In the genomic region with DNA sequence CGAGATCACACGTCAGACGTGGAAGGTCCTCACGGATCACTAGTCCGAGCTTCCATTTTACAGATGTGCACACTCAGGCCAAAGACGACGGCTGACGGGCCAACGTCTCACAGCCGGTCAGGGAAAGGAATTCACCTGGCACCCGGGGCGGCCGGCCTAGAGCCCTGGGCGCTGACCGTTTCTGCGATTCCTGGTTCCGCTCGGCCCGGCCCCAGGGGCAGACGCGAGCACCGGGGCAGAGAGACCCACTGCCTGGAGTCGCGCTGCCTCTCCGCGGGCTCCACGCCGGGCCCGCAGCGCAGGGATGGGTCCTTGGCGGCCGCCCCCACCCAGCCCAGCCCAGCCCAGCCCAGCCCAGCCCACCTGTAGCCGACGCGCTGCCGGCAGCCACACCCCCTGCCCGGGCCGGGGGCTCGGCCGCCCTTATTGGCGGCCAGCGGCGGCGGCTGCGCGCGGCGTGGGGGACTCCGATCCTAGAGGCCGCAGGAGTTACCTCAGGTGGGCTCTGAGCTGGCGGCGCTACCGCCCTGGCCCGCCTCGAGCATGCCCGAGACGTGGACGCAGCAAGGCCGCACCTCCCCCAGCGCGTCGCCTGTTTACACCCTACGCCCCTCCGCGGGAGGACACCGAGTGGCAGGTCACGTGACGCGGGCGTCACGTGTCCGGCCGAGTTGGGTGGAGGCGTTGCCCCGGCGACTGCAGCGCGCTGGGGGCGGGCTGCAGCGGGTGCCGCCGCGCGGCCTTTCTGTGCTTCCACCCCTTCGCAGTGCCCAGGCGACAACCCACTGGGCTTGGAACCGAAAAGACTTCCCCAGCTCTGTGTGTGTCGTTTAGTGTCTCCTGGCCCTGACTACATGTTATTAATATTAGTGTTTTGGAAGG, we compare ENCODE assay signal across 1 cellular context.
TF ChIP-seq lines count a peak whose summit lies in the region.

No MANE protein-coding gene starts in this region.

TF ChIP-seq in K562, 482 proteins besides CTCF, POLR2A, EP300 and RAD21 (continued from another document and continues in another):
- TF ChIP-seq, protein P1, sequence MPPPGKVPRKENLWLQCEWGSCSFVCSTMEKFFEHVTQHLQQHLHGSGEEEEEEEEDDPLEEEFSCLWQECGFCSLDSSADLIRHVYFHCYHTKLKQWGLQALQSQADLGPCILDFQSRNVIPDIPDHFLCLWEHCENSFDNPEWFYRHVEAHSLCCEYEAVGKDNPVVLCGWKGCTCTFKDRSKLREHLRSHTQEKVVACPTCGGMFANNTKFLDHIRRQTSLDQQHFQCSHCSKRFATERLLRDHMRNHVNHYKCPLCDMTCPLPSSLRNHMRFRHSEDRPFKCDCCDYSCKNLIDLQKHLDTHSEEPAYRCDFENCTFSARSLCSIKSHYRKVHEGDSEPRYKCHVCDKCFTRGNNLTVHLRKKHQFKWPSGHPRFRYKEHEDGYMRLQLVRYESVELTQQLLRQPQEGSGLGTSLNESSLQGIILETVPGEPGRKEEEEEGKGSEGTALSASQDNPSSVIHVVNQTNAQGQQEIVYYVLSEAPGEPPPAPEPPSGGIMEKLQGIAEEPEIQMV (tag; conservative IDR thresholded peaks at IDR 0.05; ENCODE audit: low read depth) = no peak
- TF ChIP-seq BRD4 (IDR thresholded peaks at IDR 0.05) (no peak), ZBTB1 (CRISPR knock-in tag; IDR thresholded peaks at IDR 0.05; ENCODE audit: borderline replicate concordance, low read depth) (no peak; the same call in 1 of the 2 replicates), ZNF12 (CRISPR knock-in tag; IDR thresholded peaks at IDR 0.05) (no peak; the same call in 1 of the 2 replicates), ZNF77 (CRISPR knock-in tag; IDR thresholded peaks at IDR 0.05) (no peak), ZNF354B (CRISPR knock-in tag; IDR thresholded peaks at IDR 0.05) (no peak), NFXL1 (CRISPR knock-in tag; IDR thresholded peaks at IDR 0.05) (no peak), ZNF431 (CRISPR knock-in tag; IDR thresholded peaks at IDR 0.05) (0 out of 2 replicates have a peak, but pooled peaks have one; percentile 45), BCOR (IDR thresholded peaks at IDR 0.05) (peak; percentile 65), FOS (IDR thresholded peaks at IDR 0.05; ENCODE audit: extremely low read depth, insufficient read length) (peak; percentile 68), STAG1 (CRISPR knock-in tag; IDR thresholded peaks at IDR 0.05; ENCODE audit: borderline replicate concordance) (no peak), RBM25 (IDR thresholded peaks at IDR 0.05; ENCODE audit: low read depth, low read length, severe bottlenecking) (peak; percentile 61), DMBX1 (CRISPR knock-in tag; IDR thresholded peaks at IDR 0.05; ENCODE audit: borderline replicate concordance) (peak; percentile 69), ZEB2 (IDR thresholded peaks at IDR 0.05) (no peak), MCM2 (IDR thresholded peaks at IDR 0.05; ENCODE audit: low read depth) (no peak), KLF13 (tag; IDR thresholded peaks at IDR 0.05; ENCODE audit: borderline replicate concordance, low read depth) (peak; percentile 98), DIDO1 (tag; IDR thresholded peaks at IDR 0.05; ENCODE audit: low read depth) (peak; percentile 73; the same call in 1 of the 2 replicates), SPI1 (IDR thresholded peaks at IDR 0.05; ENCODE audit: borderline replicate concordance, low read depth, low read length) (peak; percentile 39; the same call in 1 of the 2 replicates), SNRNP70 (optimal IDR thresholded peaks at IDR 0.05; ENCODE audit: low read depth, low read length) (no peak), LARP7 (IDR thresholded peaks at IDR 0.05) (no peak), ARID1B (IDR thresholded peaks at IDR 0.05) (no peak), EGR1 (conservative IDR thresholded peaks at IDR 0.05) (peak; percentile 81), ETV6 (IDR thresholded peaks at IDR 0.05; ENCODE audit: borderline replicate concordance in 1 of 2, low read depth in 2 of 2, low read length in 1 of 2) (peak in 1 of 2 experiments; percentile 52; a peak in 1 of 4 replicates), ETV6 (CRISPR knock-in tag; IDR thresholded peaks at IDR 0.05; ENCODE audit: borderline replicate concordance) (no peak; the same call in 1 of the 2 replicates), MEIS2 (IDR thresholded peaks at IDR 0.05; ENCODE audit: partially characterized antibody) (peak; percentile 28), ZNF212 (CRISPR knock-in tag; IDR thresholded peaks at IDR 0.05) (no peak), ZNF175 (CRISPR knock-in tag; IDR thresholded peaks at IDR 0.05; ENCODE audit: low read depth) (no peak), ZNF23 (CRISPR knock-in tag; IDR thresholded peaks at IDR 0.05) (no peak), IRF2 (CRISPR knock-in tag; IDR thresholded peaks at IDR 0.05) (no peak), PHTF2 (CRISPR knock-in tag; IDR thresholded peaks at IDR 0.05) (no peak), DDX20 (tag; IDR thresholded peaks at IDR 0.05; ENCODE audit: low read depth) (no peak), ZNF445 (CRISPR knock-in tag; IDR thresholded peaks at IDR 0.05; ENCODE audit: low read depth) (no peak), TFAM (CRISPR knock-in tag; conservative IDR thresholded peaks at IDR 0.05) (no peak), ILF3 (IDR thresholded peaks at IDR 0.05; ENCODE audit: borderline replicate concordance) (peak; percentile 80; the same call in 1 of the 2 replicates), NR4A1 (CRISPR knock-in tag; IDR thresholded peaks at IDR 0.05) (peak; percentile 61; the same call in 1 of the 2 replicates), NR4A1 (tag; IDR thresholded peaks at IDR 0.05) (no peak), XRCC5 (IDR thresholded peaks at IDR 0.05; ENCODE audit: low read depth, low read length) (peak; percentile 77; the same call in 1 of the 2 replicates), LEF1 (IDR thresholded peaks at IDR 0.05) (no peak), SMC3 (conservative IDR thresholded peaks at IDR 0.05; ENCODE audit: insufficient read depth, low read depth, low read length) (no peak), HNRNPL (IDR thresholded peaks at IDR 0.05; ENCODE audit: low read depth, low read length) (no peak; the same call in 1 of the 2 replicates), NUFIP1 (IDR thresholded peaks at IDR 0.05; ENCODE audit: partially characterized antibody) (no peak), ZNF586 (CRISPR knock-in tag; conservative IDR thresholded peaks at IDR 0.05) (no peak), SIX5 (IDR thresholded peaks at IDR 0.05; ENCODE audit: borderline replicate concordance in 1 of 2, insufficient read depth in 1 of 2, low read depth in 1 of 2, low read length in 2 of 2) (peak in 1 of 2 experiments; percentile 24; a peak in 2 of 4 replicates), PHF8 (IDR thresholded peaks at IDR 0.05; ENCODE audit: borderline replicate concordance, low read length) (peak; percentile 87; the same call in 1 of the 2 replicates), ZNF764 (CRISPR knock-in tag; IDR thresholded peaks at IDR 0.05; ENCODE audit: low read depth) (no peak), CC2D1A (IDR thresholded peaks at IDR 0.05) (no peak)
- TF ChIP-seq, protein P2, sequence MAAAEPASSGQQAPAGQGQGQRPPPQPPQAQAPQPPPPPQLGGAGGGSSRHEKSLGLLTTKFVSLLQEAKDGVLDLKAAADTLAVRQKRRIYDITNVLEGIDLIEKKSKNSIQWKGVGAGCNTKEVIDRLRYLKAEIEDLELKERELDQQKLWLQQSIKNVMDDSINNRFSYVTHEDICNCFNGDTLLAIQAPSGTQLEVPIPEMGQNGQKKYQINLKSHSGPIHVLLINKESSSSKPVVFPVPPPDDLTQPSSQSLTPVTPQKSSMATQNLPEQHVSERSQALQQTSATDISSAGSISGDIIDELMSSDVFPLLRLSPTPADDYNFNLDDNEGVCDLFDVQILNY (CRISPR knock-in tag; IDR thresholded peaks at IDR 0.05) = no peak; the same call in 1 of the 2 replicates
- TF ChIP-seq, protein P3, sequence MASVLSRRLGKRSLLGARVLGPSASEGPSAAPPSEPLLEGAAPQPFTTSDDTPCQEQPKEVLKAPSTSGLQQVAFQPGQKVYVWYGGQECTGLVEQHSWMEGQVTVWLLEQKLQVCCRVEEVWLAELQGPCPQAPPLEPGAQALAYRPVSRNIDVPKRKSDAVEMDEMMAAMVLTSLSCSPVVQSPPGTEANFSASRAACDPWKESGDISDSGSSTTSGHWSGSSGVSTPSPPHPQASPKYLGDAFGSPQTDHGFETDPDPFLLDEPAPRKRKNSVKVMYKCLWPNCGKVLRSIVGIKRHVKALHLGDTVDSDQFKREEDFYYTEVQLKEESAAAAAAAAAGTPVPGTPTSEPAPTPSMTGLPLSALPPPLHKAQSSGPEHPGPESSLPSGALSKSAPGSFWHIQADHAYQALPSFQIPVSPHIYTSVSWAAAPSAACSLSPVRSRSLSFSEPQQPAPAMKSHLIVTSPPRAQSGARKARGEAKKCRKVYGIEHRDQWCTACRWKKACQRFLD (CRISPR knock-in tag; IDR thresholded peaks at IDR 0.05) = peak; percentile 58; the same call in 1 of the 2 replicates
- TF ChIP-seq, protein P4, sequence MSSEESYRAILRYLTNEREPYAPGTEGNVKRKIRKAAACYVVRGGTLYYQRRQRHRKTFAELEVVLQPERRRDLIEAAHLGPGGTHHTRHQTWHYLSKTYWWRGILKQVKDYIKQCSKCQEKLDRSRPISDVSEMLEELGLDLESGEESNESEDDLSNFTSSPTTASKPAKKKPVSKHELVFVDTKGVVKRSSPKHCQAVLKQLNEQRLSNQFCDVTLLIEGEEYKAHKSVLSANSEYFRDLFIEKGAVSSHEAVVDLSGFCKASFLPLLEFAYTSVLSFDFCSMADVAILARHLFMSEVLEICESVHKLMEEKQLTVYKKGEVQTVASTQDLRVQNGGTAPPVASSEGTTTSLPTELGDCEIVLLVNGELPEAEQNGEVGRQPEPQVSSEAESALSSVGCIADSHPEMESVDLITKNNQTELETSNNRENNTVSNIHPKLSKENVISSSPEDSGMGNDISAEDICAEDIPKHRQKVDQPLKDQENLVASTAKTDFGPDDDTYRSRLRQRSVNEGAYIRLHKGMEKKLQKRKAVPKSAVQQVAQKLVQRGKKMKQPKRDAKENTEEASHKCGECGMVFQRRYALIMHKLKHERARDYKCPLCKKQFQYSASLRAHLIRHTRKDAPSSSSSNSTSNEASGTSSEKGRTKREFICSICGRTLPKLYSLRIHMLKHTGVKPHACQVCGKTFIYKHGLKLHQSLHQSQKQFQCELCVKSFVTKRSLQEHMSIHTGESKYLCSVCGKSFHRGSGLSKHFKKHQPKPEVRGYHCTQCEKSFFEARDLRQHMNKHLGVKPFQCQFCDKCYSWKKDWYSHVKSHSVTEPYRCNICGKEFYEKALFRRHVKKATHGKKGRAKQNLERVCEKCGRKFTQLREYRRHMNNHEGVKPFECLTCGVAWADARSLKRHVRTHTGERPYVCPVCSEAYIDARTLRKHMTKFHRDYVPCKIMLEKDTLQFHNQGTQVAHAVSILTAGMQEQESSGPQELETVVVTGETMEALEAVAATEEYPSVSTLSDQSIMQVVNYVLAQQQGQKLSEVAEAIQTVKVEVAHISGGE (CRISPR knock-in tag; IDR thresholded peaks at IDR 0.05) = 0 out of 6 replicates have a peak, but pooled peaks of 1 of the 3 experiments have one; percentile 33
- TF ChIP-seq, protein P5, sequence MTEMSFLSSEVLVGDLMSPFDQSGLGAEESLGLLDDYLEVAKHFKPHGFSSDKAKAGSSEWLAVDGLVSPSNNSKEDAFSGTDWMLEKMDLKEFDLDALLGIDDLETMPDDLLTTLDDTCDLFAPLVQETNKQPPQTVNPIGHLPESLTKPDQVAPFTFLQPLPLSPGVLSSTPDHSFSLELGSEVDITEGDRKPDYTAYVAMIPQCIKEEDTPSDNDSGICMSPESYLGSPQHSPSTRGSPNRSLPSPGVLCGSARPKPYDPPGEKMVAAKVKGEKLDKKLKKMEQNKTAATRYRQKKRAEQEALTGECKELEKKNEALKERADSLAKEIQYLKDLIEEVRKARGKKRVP (CRISPR knock-in tag; IDR thresholded peaks at IDR 0.05) = no peak
- TF ChIP-seq, protein P6, sequence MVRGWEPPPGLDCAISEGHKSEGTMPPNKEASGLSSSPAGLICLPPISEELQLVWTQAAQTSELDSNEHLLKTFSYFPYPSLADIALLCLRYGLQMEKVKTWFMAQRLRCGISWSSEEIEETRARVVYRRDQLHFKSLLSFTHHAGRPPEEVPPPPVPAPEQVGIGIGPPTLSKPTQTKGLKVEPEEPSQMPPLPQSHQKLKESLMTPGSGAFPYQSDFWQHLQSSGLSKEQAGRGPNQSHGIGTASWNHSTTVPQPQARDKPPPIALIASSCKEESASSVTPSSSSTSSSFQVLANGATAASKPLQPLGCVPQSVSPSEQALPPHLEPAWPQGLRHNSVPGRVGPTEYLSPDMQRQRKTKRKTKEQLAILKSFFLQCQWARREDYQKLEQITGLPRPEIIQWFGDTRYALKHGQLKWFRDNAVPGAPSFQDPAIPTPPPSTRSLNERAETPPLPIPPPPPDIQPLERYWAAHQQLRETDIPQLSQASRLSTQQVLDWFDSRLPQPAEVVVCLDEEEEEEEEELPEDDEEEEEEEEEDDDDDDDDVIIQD (CRISPR knock-in tag; IDR thresholded peaks at IDR 0.05) = no peak
- TF ChIP-seq, protein P7, sequence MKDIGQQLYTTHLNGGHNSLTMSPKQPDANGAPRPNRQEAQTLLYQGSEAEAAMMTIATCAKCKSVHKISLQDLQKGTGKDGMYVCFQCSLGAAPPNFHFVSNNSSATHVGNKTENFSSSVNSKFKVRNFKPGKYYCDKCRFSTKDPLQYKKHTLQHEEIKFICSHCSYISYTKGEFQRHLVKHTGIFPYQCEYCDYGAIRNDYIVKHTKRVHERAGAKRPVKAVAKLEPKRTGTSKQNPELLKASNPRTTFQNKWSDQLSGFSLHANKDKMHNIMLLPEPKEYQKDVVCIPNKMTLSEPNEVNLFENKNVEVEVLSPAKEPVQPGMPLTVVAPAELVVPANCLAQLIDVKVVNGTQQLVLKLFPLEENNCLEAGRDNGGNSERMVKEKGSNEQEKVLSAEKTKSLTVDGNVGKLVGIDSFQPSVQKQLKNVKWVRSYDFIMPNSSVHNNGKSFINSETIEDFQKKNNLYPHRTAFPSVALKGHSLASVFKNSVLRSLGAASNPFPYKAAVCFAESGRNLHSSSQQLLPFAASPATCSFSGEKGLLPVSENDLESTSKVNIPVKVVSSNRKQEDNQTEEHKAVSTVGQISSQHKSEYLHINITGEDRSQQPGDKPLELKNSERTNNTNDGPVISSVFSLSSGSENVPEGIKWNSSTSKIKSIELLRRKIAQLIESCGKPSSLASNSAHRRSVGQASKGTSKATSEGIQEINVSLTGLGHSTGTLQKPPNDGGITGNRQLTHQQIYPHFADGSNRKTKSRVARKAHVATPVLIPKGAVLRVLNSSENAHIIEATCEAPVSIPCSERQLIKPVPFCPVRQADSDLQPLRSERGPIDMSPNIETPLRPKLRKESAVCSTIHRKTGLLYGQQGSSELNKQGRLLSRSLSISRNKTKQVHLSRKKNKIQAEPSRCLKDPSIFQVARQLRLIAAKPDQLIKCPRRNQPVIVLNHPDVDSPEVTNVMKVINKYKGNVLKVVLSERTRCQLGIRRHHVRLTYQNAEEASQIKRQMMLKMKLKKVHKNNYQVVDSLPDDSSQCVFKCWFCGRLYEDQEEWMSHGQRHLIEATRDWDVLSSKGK (CRISPR knock-in tag; IDR thresholded peaks at IDR 0.05) = no peak
- TF ChIP-seq, protein P8, sequence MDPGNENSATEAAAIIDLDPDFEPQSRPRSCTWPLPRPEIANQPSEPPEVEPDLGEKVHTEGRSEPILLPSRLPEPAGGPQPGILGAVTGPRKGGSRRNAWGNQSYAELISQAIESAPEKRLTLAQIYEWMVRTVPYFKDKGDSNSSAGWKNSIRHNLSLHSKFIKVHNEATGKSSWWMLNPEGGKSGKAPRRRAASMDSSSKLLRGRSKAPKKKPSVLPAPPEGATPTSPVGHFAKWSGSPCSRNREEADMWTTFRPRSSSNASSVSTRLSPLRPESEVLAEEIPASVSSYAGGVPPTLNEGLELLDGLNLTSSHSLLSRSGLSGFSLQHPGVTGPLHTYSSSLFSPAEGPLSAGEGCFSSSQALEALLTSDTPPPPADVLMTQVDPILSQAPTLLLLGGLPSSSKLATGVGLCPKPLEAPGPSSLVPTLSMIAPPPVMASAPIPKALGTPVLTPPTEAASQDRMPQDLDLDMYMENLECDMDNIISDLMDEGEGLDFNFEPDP (CRISPR knock-in tag; IDR thresholded peaks at IDR 0.05) = peak; percentile 25; the same call in 1 of the 2 replicates
